Comparison of ENCODE assay signal across 1 cellular context in genomic region chr3:52817860-52818259, GRCh38.
A peak's percentile ranks its signal among the peaks of the same experiment; 100 is the strongest.
TF ChIP-seq lines count a peak whose summit lies in the region.

No MANE protein-coding gene starts in this region.

TF ChIP-seq in HepG2, 621 proteins besides CTCF, POLR2A, EP300 and RAD21:
- TF ChIP-seq MIER3 (CRISPR knock-in tag; IDR thresholded peaks at IDR 0.05; ENCODE audit: borderline replicate concordance) (no peak), CSRNP2 (CRISPR knock-in tag; conservative IDR thresholded peaks at IDR 0.05; ENCODE audit: low read depth) (no peak), ZFX (CRISPR knock-in tag; IDR thresholded peaks at IDR 0.05; ENCODE audit: low read depth) (no peak), ZXDC (CRISPR knock-in tag; IDR thresholded peaks at IDR 0.05) (no peak), AGO2 (optimal IDR thresholded peaks at IDR 0.05; ENCODE audit: low read depth, low read length) (no peak), ZNF687 (CRISPR knock-in tag; IDR thresholded peaks at IDR 0.05) (0 out of 2 replicates have a peak, but pooled peaks have one; percentile 11), IKZF4 (CRISPR knock-in tag; IDR thresholded peaks at IDR 0.05; ENCODE audit: borderline replicate concordance, low read depth, not compliant biosample characterization) (no peak)
TF ChIP-seq in HepG2: peak in this region for 1.
